Comparison of ENCODE assay signal across 8 cellular contexts in the genomic region with DNA sequence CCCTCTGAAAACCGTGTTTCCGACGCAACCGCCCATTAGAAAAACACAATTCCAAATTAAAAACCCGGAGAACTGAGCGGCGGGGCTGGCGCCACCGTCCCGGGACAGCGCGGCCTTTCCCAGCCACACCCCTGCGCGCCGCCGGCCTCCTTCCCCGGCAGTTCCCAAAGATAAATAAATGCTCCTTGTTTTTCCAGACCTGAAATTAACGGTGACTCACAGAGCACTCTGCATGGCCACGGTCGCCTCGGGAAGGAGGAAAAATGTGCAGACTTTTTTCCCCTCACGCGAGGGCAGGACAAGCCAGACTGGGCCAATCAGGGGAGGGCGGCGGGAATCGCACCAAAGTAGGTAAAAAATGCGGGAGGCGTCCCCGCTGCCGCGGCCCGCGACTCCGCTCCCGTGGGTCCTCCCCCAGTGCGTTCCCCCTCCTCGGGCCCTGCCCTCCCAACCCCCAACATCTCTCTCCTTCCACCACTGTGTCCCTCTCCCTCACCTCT. TPM values are rescaled to one million over a fixed set of nuclear protein-coding genes. Genes with fewer than 3 reads are reported as not detected.
A peak's percentile ranks its signal among the peaks of the same experiment; 100 is the strongest.
DNase-seq lines count a peak whose midpoint lies in the region; ATAC-seq and TF ChIP-seq lines count a peak whose summit lies in the region.

No MANE protein-coding gene starts in this region.

- no peak overlapping the region for H2AFZ ChIP-seq in H9 (ENCODE audit: low read length)
- no peak overlapping the region for H2AFZ ChIP-seq in hepatocyte

- H3K4me1 Mint-ChIP-seq in H9, result peaks cover 41 to 44% of the 10 kb centered on the region in 2 experiments

- peak overlapping the region; percentile 95 for H2BK5ac ChIP-seq in H9 (ENCODE audit: insufficient read length, low read length)

- no peak for ATAC-seq in HG03159 (IDR thresholded peaks at IDR 0.05; ENCODE audit: unreplicated experiment)

- H3K14ac ChIP-seq in H9 (ENCODE audit: insufficient read depth, low read length), result peak overlapping the region; percentile 97

- WGBS in H9 (ENCODE audit: extremely low coverage, insufficient read length, low lambda C conversion rate), result no CpG with 5 or more reads among the region's 37 CpGs
- under 1% methylated on average over 26 of the region's 37 CpGs for WGBS in hepatocyte (ENCODE audit: low lambda C conversion rate, missing lambda C conversion rate)

- H3K4me3 Mint-ChIP-seq in H9, result peak overlapping the region; percentile 89 to 91

- peaks cover 0 to 8% (median 2%) of the 10 kb centered on the region in 3 experiments; a peak in 1 of 7 replicates for H3K36me3 Mint-ChIP-seq in H9 (ENCODE audit: insufficient read depth in 1 of 3, low read depth in 3 of 3)

- peak overlapping the region; percentile 11 for H3K4me3 ChIP-seq in hepatocyte

- H4K20me1 ChIP-seq in H9 (ENCODE audit: control insufficient read depth, insufficient read depth, insufficient read length) (no peaks in the 10 kb centered on the region), hepatocyte (ENCODE audit: insufficient read depth, poor library complexity, severe bottlenecking) (peaks cover 33% of the 10 kb centered on the region)

- peak overlapping the region; percentile 6 for H4K5ac ChIP-seq in H9 (ENCODE audit: insufficient read length, low read depth, low read length)

- 0 out of 5 replicates have a peak, but pooled peaks cover 0 to 2% of the 10 kb centered on the region in 2 experiments for H3K9me3 Mint-ChIP-seq in H9

- TF ChIP-seq CTCF in H9 (conservative IDR thresholded peaks at IDR 0.05) (no peak), hepatocyte (IDR thresholded peaks at IDR 0.05; ENCODE audit: poor library complexity) (no peak)

- H3K27me3 Mint-ChIP-seq in H9 (ENCODE audit: low read depth), result no peaks in the 10 kb centered on the region; the same call in 1 of the 2 replicates

- peak overlapping the region; percentile 51 for H2BK120ac ChIP-seq in H9 (ENCODE audit: low read depth, low read length, poor library complexity, severe bottlenecking)

- DNase-seq in Ammon's horn (ENCODE audit: low spot score) (peak; percentile 50), H9 (peak; percentile 77), RKO (ENCODE audit: low spot score) (peak; percentile 93), brain pericyte (ENCODE audit: low read depth, low spot score) (peak; percentile 53), hepatocyte (ENCODE audit: low spot score) (peak; percentile 93), posterior vena cava (ENCODE audit: low spot score) (peak; percentile 96), UCSD-AML1 (lab: John Stamatoyannopoulos, UW; ENCODE audit: unreplicated experiment) (no peak)

- peak overlapping the region; percentile 76 for H3K18ac ChIP-seq in H9 (ENCODE audit: insufficient read length, low read depth, low read length)

- no peak overlapping the region for H2AK5ac ChIP-seq in H9 (ENCODE audit: insufficient read length, low read length)

- no peak overlapping the region for H3K23ac ChIP-seq in H9 (ENCODE audit: insufficient read length, low read depth, low read length)

- no peak overlapping the region; the same call in 1 of the 2 replicates for H3K4ac ChIP-seq in H9 (ENCODE audit: low read depth, low read length)

- H4K8ac ChIP-seq in H9 (replicated peaks; ENCODE audit: insufficient read length, low read depth, low read length), result no peak overlapping the region

- no peak overlapping the region for H2BK12ac ChIP-seq in H9 (ENCODE audit: insufficient read length, low read depth, low read length)

- H3K79me2 ChIP-seq in H9 (ENCODE audit: insufficient read depth, low read length) (peaks cover 16% of the 10 kb centered on the region; the same call in 1 of the 2 replicates), hepatocyte (peaks cover 42% of the 10 kb centered on the region)

- H3K27ac ChIP-seq in H9 (ENCODE audit: insufficient read length, low read depth, low read length), result peak overlapping the region; percentile 79
- H3K27ac ChIP-seq in hepatocyte, result peak overlapping the region; percentile 99

- H2BK20ac ChIP-seq in H9 (ENCODE audit: low read depth, low read length, poor library complexity, severe bottlenecking), result no peak overlapping the region

- H3K36me3 ChIP-seq in hepatocyte (replicated peaks; ENCODE audit: insufficient read depth, low read depth), result no peaks in the 10 kb centered on the region

- peak overlapping the region; percentile 23 for H3T11ph ChIP-seq in H9 (ENCODE audit: low read length)

- H3K56ac ChIP-seq in H9 (ENCODE audit: insufficient read length, low read depth, low read length), result no peak overlapping the region

- H2BK15ac ChIP-seq in H9 (ENCODE audit: low read depth, low read length), result no peak overlapping the region

- peak overlapping the region; percentile 96 to 99 (median 98) for H3K27ac Mint-ChIP-seq in H9

- peak overlapping the region; percentile 85 for H3K9ac ChIP-seq in H9 (ENCODE audit: extremely low read depth, insufficient read length, low read length)

- H3K27me3 ChIP-seq in H9 (ENCODE audit: insufficient read depth, low read length) (no peaks in the 10 kb centered on the region), hepatocyte (no peaks in the 10 kb centered on the region)

- peaks cover 17% of the 10 kb centered on the region for H3K4me1 ChIP-seq in H9 (ENCODE audit: insufficient read depth, low read length)
- peaks cover 16% of the 10 kb centered on the region for H3K4me1 ChIP-seq in hepatocyte (ENCODE audit: insufficient read depth)

- peaks cover 12% of the 10 kb centered on the region for H3K23me2 ChIP-seq in H9 (ENCODE audit: insufficient read length, low read depth, low read length, poor library complexity, severe bottlenecking)

- H3K4me2 ChIP-seq in H9 (ENCODE audit: insufficient read depth, insufficient read length, low read length), result peak overlapping the region; percentile 95
- H3K4me2 ChIP-seq in hepatocyte, result peak overlapping the region; percentile 85

- H3K79me1 ChIP-seq in H9 (ENCODE audit: insufficient read depth, low read depth, low read length, poor library complexity, severe bottlenecking), result no peaks in the 10 kb centered on the region

- no peak overlapping the region for H4K91ac ChIP-seq in H9 (ENCODE audit: insufficient read length, low read depth, low read length)

- H3K9me3 ChIP-seq in H9 (ENCODE audit: control insufficient read depth, low read depth, low read length), result no peaks in the 10 kb centered on the region
- no peaks in the 10 kb centered on the region for H3K9me3 ChIP-seq in hepatocyte (ENCODE audit: low read depth)

- intact Hi-C loops in posterior vena cava (cut with DNase I), result no loop called here

- no peaks in the 10 kb centered on the region for H3K9me2 ChIP-seq in hepatocyte (replicated peaks; ENCODE audit: insufficient read depth)

RNA-seq across cellular contexts. Expression of a gene that starts 0.9 kb away (rescaled TPM):
- 145 and 148 TPM in 2 replicates for total RNA-seq in H9 (2021)
- total RNA-seq in hepatocyte, result 315 and 342 TPM in 2 replicates
- 352 and 369 TPM in 2 replicates for polyA plus RNA-seq in hepatocyte
- 1,000 to 10,000 TPM; 1,245 to 1,338 TPM for total RNA-seq in posterior vena cava

RNA-seq across cellular contexts. Expression of a gene that starts 37.8 kb away (rescaled TPM):
- total RNA-seq in H9 (2021) (8.6 and 9.4 TPM in 2 replicates), hepatocyte (2.0 and 2.4 TPM in 2 replicates), posterior vena cava (under 1 TPM; 0.67 to 0.93 TPM)
- 0.12 and 2.3 TPM in 2 replicates for polyA plus RNA-seq in hepatocyte
